In the genomic region with DNA sequence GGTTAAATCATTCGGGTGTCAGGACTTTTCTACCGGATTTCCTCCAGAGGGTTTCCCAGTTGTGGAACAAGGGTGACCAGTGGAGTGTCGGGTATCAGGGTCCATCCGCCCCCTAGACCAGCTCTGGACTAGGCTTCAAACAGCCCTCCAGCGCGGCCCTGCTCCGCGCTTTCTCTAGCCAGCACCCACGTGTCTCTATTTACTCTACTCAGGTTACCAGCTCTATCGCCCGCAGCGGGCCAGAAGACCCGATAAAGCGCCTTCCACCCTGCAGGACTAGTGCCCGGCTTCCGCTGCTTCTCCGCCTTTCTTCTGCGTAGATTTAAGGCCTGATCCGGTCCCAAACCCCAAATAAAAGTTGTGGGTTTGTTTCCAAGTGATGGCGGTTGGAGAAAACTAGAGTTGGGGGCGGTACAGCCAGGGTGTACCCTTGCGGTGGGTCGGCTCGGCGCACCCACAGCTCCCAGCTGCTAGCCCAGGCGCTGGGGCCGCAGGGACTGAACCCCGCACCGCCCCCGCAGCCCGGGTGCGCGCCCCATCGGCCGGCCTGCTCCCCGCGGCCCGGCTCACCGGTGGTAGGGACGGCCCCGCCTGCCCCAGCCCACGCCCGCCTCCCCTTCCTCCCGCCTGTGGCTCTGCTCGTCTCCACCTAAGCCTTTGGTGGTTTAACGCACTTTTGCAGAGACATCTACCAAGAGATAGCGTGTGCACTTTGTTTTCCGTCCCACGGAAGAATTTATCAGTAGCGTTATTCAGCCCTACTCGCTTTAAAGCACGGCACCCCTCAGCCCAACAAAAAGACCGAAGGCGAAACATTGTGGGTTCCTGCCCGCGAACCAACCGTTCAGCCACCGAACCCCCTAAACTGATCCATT, we compare ENCODE assay signal across 8 cellular contexts. TPM values are rescaled to one million over a fixed set of nuclear protein-coding genes. Genes with fewer than 3 reads are reported as not detected.
DNase-seq lines count a peak whose midpoint lies in the region; FAIRE-seq and TF ChIP-seq lines count a peak whose summit lies in the region.

No MANE protein-coding gene starts in this region.

- peaks cover 0 to 19% (median 10%) of the 10 kb centered on the region in 7 donors for H3K9me3 Mint-ChIP-seq in CD14-positive monocyte

- H3K27ac Mint-ChIP-seq in CD14-positive monocyte: no peak overlapping the region

- H3K4me1 ChIP-seq in iPS DF 6.9 (ENCODE audit: control insufficient read depth, insufficient read depth, low read length): peaks cover 2% of the 10 kb centered on the region; the same call in 1 of the 2 replicates

- H3K27me3 ChIP-seq in iPS DF 6.9 (ENCODE audit: control insufficient read depth, insufficient read depth, low read length): peaks cover 59% of the 10 kb centered on the region

- H3K9me3 ChIP-seq in iPS DF 6.9 (ENCODE audit: control insufficient read depth, insufficient read depth, low read length): no peaks in the 10 kb centered on the region

- peaks cover 70 to 89% (median 88%) of the 10 kb centered on the region in 3 donors for H3K27me3 Mint-ChIP-seq in CD14-positive monocyte (ENCODE audit: low read depth in 3 of 3)

- TF ChIP-seq CTCF in CD14-positive monocyte (IDR thresholded peaks at IDR 0.05): no peak

- DNase-seq in CD14-positive monocyte (ENCODE audit: low spot score) (no peak), H4 (ENCODE audit: low spot score) (peak; percentile 29), OCI-M1 (lab: John Stamatoyannopoulos, UW) (peak; percentile 74), activated gamma-delta T cell treated with Interleukin-2 at 50 U/mL for 16 hours (peak; percentile 54), iPS DF 6.9 (ENCODE audit: low read depth, low spot score) (no peak), RCC 7860 (ENCODE audit: low spot score) (no peak), GM19239 (ENCODE audit: insufficient read length, low spot score) (no peak)
- DNase-seq in stimulated activated CD4-positive, alpha-beta T cell treated with anti-CD3 and anti-CD28 coated beads, Interleukin-12 subunit alpha, Interleukin-12 subunit beta, amount 100 ng/mL, for 4 hours: peak; percentile 72

- H3K4me1 Mint-ChIP-seq in CD14-positive monocyte: peaks cover 33% of the 10 kb centered on the region

- peak overlapping the region; percentile 26; the same call in 1 of the 2 replicates for H3K4me3 ChIP-seq in iPS DF 6.9 (ENCODE audit: low read length)

- no peak overlapping the region for H3K27ac ChIP-seq in iPS DF 6.9 (ENCODE audit: low read length)

- intact Hi-C loops in CD14-positive monocyte (cut with micrococcal nuclease): no loop called here

- peak overlapping the region; percentile 85 to 96 for H3K4me3 Mint-ChIP-seq in CD14-positive monocyte

- no CpG with 5 or more reads among the region's 58 CpGs for WGBS in iPS DF 6.9 (ENCODE audit: insufficient coverage, insufficient read length)

- FAIRE-seq in RCC 7860 (lab: Jason Lieb, UNC): no peak
- FAIRE-seq in GM19239 (lab: Jason Lieb, UNC): no peak

- H3K36me3 Mint-ChIP-seq in CD14-positive monocyte: peaks cover 0 to 10% of the 10 kb centered on the region in 2 donors

- H3K36me3 ChIP-seq in iPS DF 6.9 (ENCODE audit: control insufficient read depth, insufficient read depth, low read length): no peaks in the 10 kb centered on the region

RNA-seq across cellular contexts. Expression of a gene that starts 2.1 kb away (rescaled TPM):
- 1 to 10 TPM in 1 of 2 donors, under 1 TPM in 1; 0.61 to 1.3 TPM for polyA plus RNA-seq in CD14-positive monocyte
- 33.0 and 37.2 TPM in 2 replicates for total RNA-seq in H4 (2014; rRNA removed; shearing (Covaris generic))

Comparison
In these comparisons a context has a peak if more than half of its experiments do, and no peak if none do; other contexts are left out.
1. DNase-seq: peak in H4 (single experiment), OCI-M1 (single experiment), activated gamma-delta T cell treated with Interleukin-2 at 50 U/mL for 16 hours (single experiment) and stimulated activated CD4-positive, alpha-beta T cell treated with anti-CD3 and anti-CD28 coated beads, Interleukin-12 subunit alpha, Interleukin-12 subunit beta, amount 100 ng/mL, for 4 hours (single experiment); none in CD14-positive monocyte (single experiment), iPS DF 6.9 (single experiment), RCC 7860 (single experiment) and GM19239 (single experiment).